Comparison of ENCODE assay signal across 8 cellular contexts in the genomic region with DNA sequence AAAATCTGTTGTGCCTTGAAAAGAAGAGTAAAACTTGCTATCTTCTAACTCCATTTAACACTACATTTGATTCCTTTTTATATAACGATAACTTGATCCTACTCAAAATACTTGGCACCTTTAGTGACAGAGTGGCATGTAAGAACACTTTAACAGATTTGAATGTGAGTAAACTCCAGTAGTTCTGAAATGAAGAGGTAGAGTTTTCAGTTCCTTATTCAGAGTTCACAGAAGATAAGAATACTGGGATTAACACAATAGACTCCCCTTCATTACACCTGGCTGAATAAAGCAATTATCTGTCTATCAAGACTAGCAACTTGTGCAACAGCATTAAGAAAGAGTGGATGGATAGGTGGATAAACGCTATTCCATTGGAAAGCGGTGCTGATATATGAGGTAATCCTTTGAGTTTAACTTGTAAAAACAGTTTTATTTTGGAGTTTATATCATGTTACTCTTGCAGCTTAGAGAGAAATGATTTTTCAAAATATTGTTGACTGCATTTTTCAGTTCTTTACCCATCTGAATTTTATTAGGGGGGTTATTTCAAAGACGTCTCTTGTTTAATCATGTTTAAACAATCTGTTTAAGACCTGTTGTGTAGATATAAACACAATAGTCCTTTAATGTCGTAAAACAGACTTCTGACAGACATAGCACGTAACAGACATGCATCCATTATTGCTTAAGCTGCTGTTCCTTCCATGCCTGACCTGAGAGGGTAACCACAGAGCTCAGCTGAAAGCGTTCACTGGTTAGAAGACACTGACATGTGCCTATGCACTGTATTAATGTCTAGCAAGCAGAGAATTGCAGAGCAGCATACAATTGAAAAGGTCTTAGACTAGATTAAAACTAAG.
A peak's percentile ranks its signal among the peaks of the same experiment; 100 is the strongest.
DNase-seq lines count a peak whose midpoint lies in the region; ATAC-seq lines count a peak whose summit lies in the region.

No MANE protein-coding gene starts in this region.

- no peak overlapping the region for H3K27ac Mint-ChIP-seq in activated T-helper 17 cell treated with anti-CD3 and anti-CD28 coated beads, Interleukin-2, amount 50 U/mL, for 72 hours

- ATAC-seq in HG02938 (IDR thresholded peaks at IDR 0.05; ENCODE audit: unreplicated experiment) = peak; percentile 87
- peak; percentile 66 for ATAC-seq in activated T-helper 17 cell treated with anti-CD3 and anti-CD28 coated beads, Interleukin-2, amount 50 U/mL, for 72 hours (replicated peaks)

- H3K4me1 Mint-ChIP-seq in activated T-helper 17 cell treated with anti-CD3 and anti-CD28 coated beads, Interleukin-2, amount 50 U/mL, for 72 hours = peaks cover 27% of the 10 kb centered on the region

- no peak overlapping the region for H3K4me3 Mint-ChIP-seq in activated T-helper 17 cell treated with anti-CD3 and anti-CD28 coated beads, Interleukin-2, amount 50 U/mL, for 72 hours

- peaks cover 28% of the 10 kb centered on the region for H3K36me3 Mint-ChIP-seq in activated T-helper 17 cell treated with anti-CD3 and anti-CD28 coated beads, Interleukin-2, amount 50 U/mL, for 72 hours (ENCODE audit: low read depth)

- no peaks in the 10 kb centered on the region for H3K27me3 Mint-ChIP-seq in activated T-helper 17 cell treated with anti-CD3 and anti-CD28 coated beads, Interleukin-2, amount 50 U/mL, for 72 hours

- DNase-seq in NOMO-1 treated with DMSO at 0.1 percent for 48 hours (lab: John Stamatoyannopoulos, UW; ENCODE audit: unreplicated experiment) (peak; percentile 5), NOMO-1 treated with dmso at 0.1 percent for 144 hours (lab: John Stamatoyannopoulos, UW; ENCODE audit: unreplicated experiment) (no peak), renal cortical epithelial cell (ENCODE audit: low read depth) (peak; percentile 84), NCI-H1417 (lab: John Stamatoyannopoulos, UW) (no peak), SHP77 treated with DMSO at 0.1 percent for 48 hours (lab: John Stamatoyannopoulos, UW) (no peak), DMS 273 (lab: John Stamatoyannopoulos, UW; ENCODE audit: unreplicated experiment) (no peak)

- no peaks in the 10 kb centered on the region for H3K9me3 Mint-ChIP-seq in activated T-helper 17 cell treated with anti-CD3 and anti-CD28 coated beads, Interleukin-2, amount 50 U/mL, for 72 hours

Comparison
In these comparisons a context has a peak if more than half of its experiments do, and no peak if none do; other contexts are left out.
1. DNase-seq: peak in NOMO-1 treated with DMSO at 0.1 percent for 48 hours (single experiment) and renal cortical epithelial cell (single experiment); none in NOMO-1 treated with dmso at 0.1 percent for 144 hours (single experiment), NCI-H1417 (0 of 3), SHP77 treated with DMSO at 0.1 percent for 48 hours (single experiment) and DMS 273 (single experiment).